Comparison of ENCODE assay signal across 15 cellular contexts in the genomic region with DNA sequence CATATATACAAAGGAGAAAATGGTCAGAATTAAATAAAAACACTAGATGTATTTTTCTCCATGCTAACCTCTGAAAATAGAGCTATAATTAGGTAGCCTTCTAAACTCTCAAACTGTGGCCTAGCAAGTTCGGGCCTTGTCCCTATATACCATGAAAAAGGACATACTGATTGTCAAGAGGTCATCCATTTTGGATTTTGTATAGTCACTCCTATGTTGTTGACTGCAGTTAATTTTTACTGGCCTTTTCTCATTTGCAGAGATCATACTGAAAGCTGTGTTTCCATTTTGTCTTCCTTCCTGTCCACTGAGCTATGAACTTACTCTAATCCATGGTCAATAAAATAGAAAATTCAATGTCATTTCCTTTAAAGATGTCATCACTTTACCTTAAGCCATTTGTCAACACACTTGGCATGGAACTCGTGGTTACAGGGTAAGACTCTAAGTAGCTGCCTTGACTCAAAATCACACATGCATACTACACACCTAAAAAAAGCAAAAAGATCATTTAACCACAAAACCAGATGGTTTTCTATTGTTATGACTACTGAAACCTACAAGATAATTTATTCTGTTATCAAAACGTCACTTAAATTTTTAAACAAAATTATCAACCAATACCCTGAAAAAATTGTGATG. TPM values are rescaled to one million over a fixed set of nuclear protein-coding genes. Genes with fewer than 3 reads are reported as not detected.
DNase-seq lines count a peak whose midpoint lies in the region; ATAC-seq and TF ChIP-seq lines count a peak whose summit lies in the region.
"Had no signal": no experiment of that assay in that cellular context is flagged by ENCODE, and none has a peak within 500 bp of the region (broad histone marks: within the 10 kb centered on the region; RNA-seq: fewer than 3 reads in every experiment).

No MANE protein-coding gene starts in this region.

- H3K27ac Mint-ChIP-seq in central memory CD8-positive, alpha-beta T cell (ENCODE audit: low read depth), result peak overlapping the region; percentile 18

- no peaks in the 10 kb centered on the region for H3K9me3 Mint-ChIP-seq in central memory CD8-positive, alpha-beta T cell

- TF ChIP-seq CTCF in AG10803 (conservative IDR thresholded peaks at IDR 0.05; ENCODE audit: low read length) (no peak), GM13977 (IDR thresholded peaks at IDR 0.05; ENCODE audit: extremely low read depth, insufficient read depth, missing control alignments) (no peak), esophagus squamous epithelium (IDR thresholded peaks at IDR 0.05) (no peak)

- H3K4me3 ChIP-seq in AG10803 (ENCODE audit: low read length), result no peak overlapping the region
- no peak overlapping the region for H3K4me3 ChIP-seq in esophagus squamous epithelium
- H3K4me3 ChIP-seq: coronary artery, right lobe of liver had no signal

- H3K36me3 Mint-ChIP-seq in central memory CD8-positive, alpha-beta T cell (ENCODE audit: insufficient read depth), result peaks cover 71% of the 10 kb centered on the region

- ATAC-seq in HG03565 (IDR thresholded peaks at IDR 0.05; ENCODE audit: unreplicated experiment), result peak; percentile 59
- ATAC-seq in central memory CD8-positive, alpha-beta T cell (replicated peaks; ENCODE audit: extremely low read depth, poor library complexity, severe bottlenecking), result peak; percentile 40
- ATAC-seq in HG03280 (IDR thresholded peaks at IDR 0.05; ENCODE audit: unreplicated experiment), result no peak
- ATAC-seq in HG03442 (IDR thresholded peaks at IDR 0.05; ENCODE audit: unreplicated experiment), result no peak
- ATAC-seq in GM19324 (IDR thresholded peaks at IDR 0.05; ENCODE audit: low FRiP score, unreplicated experiment), result no peak
- ATAC-seq: right lobe of liver had no signal

- in situ Hi-C loops in GM13977 (cut with MboI; ENCODE audit: low pct_unique_long_range_greater_than_20kb, low sequenced_read_pairs, unreplicated experiment), result no loop called here

- peaks cover 0 to 100% (median 28%) of the 10 kb centered on the region in 3 donors for H3K36me3 ChIP-seq in esophagus squamous epithelium

- intact Hi-C loops in esophagus squamous epithelium (cut with DNase I), result no loop called here

- H3K4me1 Mint-ChIP-seq in central memory CD8-positive, alpha-beta T cell, result no peaks in the 10 kb centered on the region

- H3K9me3 ChIP-seq in esophagus squamous epithelium, result no peaks in the 10 kb centered on the region
- H3K9me3 ChIP-seq: right lobe of liver had no signal

- no peak overlapping the region for H3K4me3 Mint-ChIP-seq in central memory CD8-positive, alpha-beta T cell

- H3K27ac ChIP-seq in esophagus squamous epithelium, result no peak overlapping the region
- H3K27ac ChIP-seq: coronary artery, right lobe of liver had no signal

- no peak for TF ChIP-seq POLR2A in esophagus squamous epithelium (IDR thresholded peaks at IDR 0.05)

- no peaks in the 10 kb centered on the region for H3K27me3 Mint-ChIP-seq in central memory CD8-positive, alpha-beta T cell

- DNase-seq in AG10803 (ENCODE audit: low read depth), result peak; percentile 29
- peak; percentile 48 for DNase-seq in GM13977 (ENCODE audit: low spot score)
- no peak for DNase-seq in central memory CD8-positive, alpha-beta T cell (ENCODE audit: low spot score in 2 of 2)
- DNase-seq in esophagus squamous epithelium (lab: John Stamatoyannopoulos, UW), result no peak
- DNase-seq: aorta; DMS79; NCI-H2171 treated with DMSO at 0.1 percent for 48 hours; right lobe of liver; SHP77; stimulated activated CD4-positive, alpha-beta T cell treated with anti-CD3 and anti-CD28 coated beads, Interleukin-2, amount 100 ng/mL, for 48 hours had no signal

- peaks cover 0 to 13% (median 6%) of the 10 kb centered on the region in 3 donors for H3K4me1 ChIP-seq in esophagus squamous epithelium

- WGBS in esophagus squamous epithelium, 2 donors, result 63 to 69% methylated on average over 3 of the region's 3 CpGs

- H3K27me3 ChIP-seq in esophagus squamous epithelium, result no peaks in the 10 kb centered on the region
- H3K27me3 ChIP-seq: right lobe of liver had no signal

RNA-seq across cellular contexts. Expression of gene RNF38, which starts 58.0 kb away (rescaled TPM):
- total RNA-seq in esophagus squamous epithelium, result 10 to 100 TPM; 11.1 to 25.9 (median 13.5) TPM

Comparison
In these comparisons a context has a peak if more than half of its experiments do, and no peak if none do; other contexts are left out.
1. DNase-seq: peak in AG10803 (single experiment) and GM13977 (single experiment); none in central memory CD8-positive, alpha-beta T cell (0 of 2) and esophagus squamous epithelium (single experiment).
2. ATAC-seq: peak in HG03565 (single experiment) and central memory CD8-positive, alpha-beta T cell (single experiment); none in HG03280 (single experiment), HG03442 (single experiment) and GM19324 (single experiment).